In the genomic region with DNA sequence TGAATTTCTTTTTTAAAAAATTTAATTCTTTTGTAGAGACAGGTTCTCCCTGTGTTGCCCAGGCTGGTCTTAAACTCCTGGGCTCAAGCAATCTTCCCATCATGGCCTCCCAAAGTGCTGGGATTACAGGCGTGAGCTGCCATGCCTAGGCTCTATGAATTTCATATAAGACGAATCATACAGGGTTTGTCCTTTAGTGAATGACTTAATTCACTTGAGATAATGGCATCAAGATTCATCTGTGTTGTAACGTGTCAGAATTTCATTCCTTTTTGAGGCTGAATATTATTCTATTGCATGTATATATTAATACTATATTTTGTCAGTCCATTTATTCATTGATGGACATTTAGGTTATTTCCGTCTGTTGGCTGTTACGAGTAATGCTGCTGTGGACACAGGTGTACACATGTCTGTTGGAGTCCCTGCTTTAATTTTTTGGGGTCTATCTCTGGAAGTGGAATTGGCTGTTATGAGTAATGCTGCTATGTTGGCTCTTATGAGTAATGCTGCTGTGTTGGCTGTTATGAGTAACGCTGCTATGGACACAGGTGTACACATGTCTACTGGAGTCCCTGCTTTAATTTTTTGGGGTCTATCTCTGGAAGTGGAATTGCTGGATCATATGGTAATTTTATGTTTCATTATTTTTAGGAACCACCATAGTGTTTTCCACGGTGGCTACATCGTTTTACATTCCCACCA, we compare ENCODE assay signal across 20 cellular contexts.
DNase-seq lines count a peak whose midpoint lies in the region; ATAC-seq, FAIRE-seq and TF ChIP-seq lines count a peak whose summit lies in the region.
"Had no signal": no experiment of that assay in that cellular context is flagged by ENCODE, and none has a peak within 500 bp of the region (broad histone marks: within the 10 kb centered on the region; RNA-seq: fewer than 3 reads in every experiment).

No MANE protein-coding gene starts in this region.

- H3K4me1 Mint-ChIP-seq in activated CD8-positive, alpha-beta T cell treated with anti-CD3 and anti-CD28 coated beads for 36 hours (ENCODE audit: low read depth): peaks cover 37% of the 10 kb centered on the region
- H3K4me1 Mint-ChIP-seq in activated CD8-positive, alpha-beta T cell treated with anti-CD3 and anti-CD28 coated beads, Interleukin-2, amount 10 ng/mL, durations not matched to agents 7 days and 5 days (ENCODE audit: low read depth): peaks cover 12% of the 10 kb centered on the region
- H3K4me1 Mint-ChIP-seq in stimulated activated naive B cell treated with anti-CD40 and anti-IgM and Interleukin-4, amounts not matched to agents 10 μg/mL and 1 μg/mL and 100 μg/mL, for 72 hours: peaks cover 5 to 35% of the 10 kb centered on the region in 2 donors

- no peak overlapping the region for H2AFZ ChIP-seq in PC-3 (ENCODE audit: low read length)

- no peaks in the 10 kb centered on the region for H3K9me2 ChIP-seq in PC-3 (replicated peaks; ENCODE audit: low read length)

- no peak overlapping the region for H3K27ac Mint-ChIP-seq in activated CD8-positive, alpha-beta T cell treated with anti-CD3 and anti-CD28 coated beads for 36 hours
- no peak overlapping the region for H3K27ac Mint-ChIP-seq in activated CD8-positive, alpha-beta T cell treated with anti-CD3 and anti-CD28 coated beads, Interleukin-2, amount 10 ng/mL, durations not matched to agents 7 days and 5 days
- no peak overlapping the region for H3K27ac Mint-ChIP-seq in stimulated activated naive B cell treated with anti-CD40 and anti-IgM and Interleukin-4, amounts not matched to agents 10 μg/mL and 1 μg/mL and 100 μg/mL, for 72 hours
- H3K27ac Mint-ChIP-seq: naive thymus-derived CD4-positive, alpha-beta T cell; T-helper 1 cell treated with Interleukin-12 subunit alpha and Interleukin-12 subunit beta and Interleukin-4 antibody, amounts not matched to agents 30 μg/mL and 1 μg/mL, for 36 hours had no signal

- H3K36me3 ChIP-seq in PC-3 (ENCODE audit: low read depth, low read length): no peaks in the 10 kb centered on the region
- no peaks in the 10 kb centered on the region for H3K36me3 ChIP-seq in bronchial epithelial cell (ENCODE audit: control insufficient read depth, insufficient read depth, low read length)
- H3K36me3 ChIP-seq: esophagus squamous epithelium, upper lobe of left lung had no signal

- no peak for TF ChIP-seq CTCF in activated CD8-positive, alpha-beta T cell treated with anti-CD3 and anti-CD28 coated beads for 36 hours (IDR thresholded peaks at IDR 0.05)
- no peak for TF ChIP-seq CTCF in PC-3 (conservative IDR thresholded peaks at IDR 0.05; ENCODE audit: low read depth, low read length)
- no peak for TF ChIP-seq CTCF in bronchial epithelial cell (IDR thresholded peaks at IDR 0.05; ENCODE audit: insufficient read depth, low read length, severe bottlenecking)

- H3K27ac ChIP-seq in PC-3 (ENCODE audit: low read length): peak overlapping the region; percentile 45
- H3K27ac ChIP-seq: esophagus squamous epithelium, upper lobe of left lung had no signal

- peaks cover 2% of the 10 kb centered on the region for H3K36me3 Mint-ChIP-seq in activated CD8-positive, alpha-beta T cell treated with anti-CD3 and anti-CD28 coated beads for 36 hours (ENCODE audit: low read depth)
- H3K36me3 Mint-ChIP-seq in activated CD8-positive, alpha-beta T cell treated with anti-CD3 and anti-CD28 coated beads, Interleukin-2, amount 10 ng/mL, durations not matched to agents 7 days and 5 days (ENCODE audit: low read depth): no peaks in the 10 kb centered on the region
- H3K36me3 Mint-ChIP-seq in stimulated activated naive B cell treated with anti-CD40 and anti-IgM and Interleukin-4, amounts not matched to agents 10 μg/mL and 1 μg/mL and 100 μg/mL, for 72 hours: no peaks in the 10 kb centered on the region

- H3K4me1 ChIP-seq in PC-3 (ENCODE audit: insufficient read depth, low read length): peaks cover 31% of the 10 kb centered on the region
- H3K4me1 ChIP-seq: upper lobe of left lung had no signal

- H3K4me2 ChIP-seq in PC-3 (ENCODE audit: low read length): peak overlapping the region; percentile 19

- no peak overlapping the region for H3K4me3 Mint-ChIP-seq in activated CD8-positive, alpha-beta T cell treated with anti-CD3 and anti-CD28 coated beads for 36 hours
- no peak overlapping the region for H3K4me3 Mint-ChIP-seq in activated CD8-positive, alpha-beta T cell treated with anti-CD3 and anti-CD28 coated beads, Interleukin-2, amount 10 ng/mL, durations not matched to agents 7 days and 5 days
- H3K4me3 Mint-ChIP-seq in stimulated activated naive B cell treated with anti-CD40 and anti-IgM and Interleukin-4, amounts not matched to agents 10 μg/mL and 1 μg/mL and 100 μg/mL, for 72 hours: no peak overlapping the region
- H3K4me3 Mint-ChIP-seq: CD8-positive, alpha-beta memory T cell; naive thymus-derived CD4-positive, alpha-beta T cell; T-helper 1 cell treated with Interleukin-12 subunit alpha and Interleukin-12 subunit beta and Interleukin-4 antibody, amounts not matched to agents 30 μg/mL and 1 μg/mL, for 36 hours had no signal

- no TSS peak for BruUV-seq in PC-3 (replicated peaks; lab: Mats Ljungman, UMichigan)

- H3K27me3 ChIP-seq in PC-3 (ENCODE audit: low read length) (no peaks in the 10 kb centered on the region), bronchial epithelial cell (ENCODE audit: control insufficient read depth, insufficient read depth, low read length) (no peaks in the 10 kb centered on the region)
- H3K27me3 ChIP-seq: esophagus squamous epithelium, upper lobe of left lung had no signal

- intact Hi-C loops in activated CD8-positive, alpha-beta T cell treated with anti-CD3 and anti-CD28 coated beads for 36 hours (cut with micrococcal nuclease): no loop called here
- intact Hi-C loops in PC-3 (cut with micrococcal nuclease): loop anchor here (2.0 kb wide), 1 partner anchor 24 kb away; no protein-coding TSS in a partner anchor

- no peak for FAIRE-seq in bronchial epithelial cell (lab: Jason Lieb, UNC)
- FAIRE-seq: A204.1 had no signal

- CTCF ChIA-PET in activated CD8-positive, alpha-beta T cell treated with anti-CD3 and anti-CD28 coated beads for 36 hours (lab: Charles Lee): no interaction called here
- CTCF ChIA-PET in activated CD8-positive, alpha-beta T cell treated with anti-CD3 and anti-CD28 coated beads, Interleukin-2, amount 10 ng/mL, durations not matched to agents 7 days and 5 days (lab: Charles Lee): no interaction called here
- CTCF ChIA-PET in PC-3 (lab: Charles Lee): no interaction called here

- DNase-seq in activated CD8-positive, alpha-beta T cell treated with anti-CD3 and anti-CD28 coated beads for 36 hours: peak; percentile 12
- DNase-seq in activated CD8-positive, alpha-beta T cell treated with anti-CD3 and anti-CD28 coated beads, Interleukin-2, amount 10 ng/mL, durations not matched to agents 7 days and 5 days: no peak
- peak; percentile 81 for DNase-seq in PC-3
- peak; percentile 96 for DNase-seq in bronchial epithelial cell (ENCODE audit: low read depth)
- no peak for DNase-seq in stimulated activated naive B cell treated with anti-CD40 and anti-IgM and Interleukin-4, amounts not matched to agents 10 μg/mL and 1 μg/mL and 100 μg/mL, for 72 hours
- DNase-seq in D341Med (ENCODE audit: low spot score): no peak
- no peak for DNase-seq in HuH-7 (ENCODE audit: low spot score)
- DNase-seq: CD8-positive, alpha-beta memory T cell; cortex of kidney; esophagus squamous epithelium; GF-D8; Karpas-422; left ventricle myocardium superior; naive thymus-derived CD4-positive, alpha-beta T cell; NCI-H187; NCI-H524 treated with DMSO at 0.1 percent for 48 hours; upper lobe of left lung had no signal

- H3F3A ChIP-seq in PC-3 (ENCODE audit: low read length, unreplicated experiment): no peaks in the 10 kb centered on the region

- POLR2A ChIA-PET in activated CD8-positive, alpha-beta T cell treated with anti-CD3 and anti-CD28 coated beads for 36 hours (lab: Charles Lee): no interaction called here
- POLR2A ChIA-PET in activated CD8-positive, alpha-beta T cell treated with anti-CD3 and anti-CD28 coated beads, Interleukin-2, amount 10 ng/mL, durations not matched to agents 7 days and 5 days (lab: Charles Lee): no interaction called here
- POLR2A ChIA-PET in PC-3 (lab: Charles Lee; ENCODE audit: unreplicated experiment): no interaction called here

- no peak overlapping the region for H3K4me3 ChIP-seq in PC-3 (ENCODE audit: low read length)
- no peak overlapping the region for H3K4me3 ChIP-seq in bronchial epithelial cell (ENCODE audit: low read depth, low read length)
- H3K4me3 ChIP-seq: esophagus squamous epithelium, upper lobe of left lung had no signal

- peak; percentile 82 for ATAC-seq in activated CD8-positive, alpha-beta T cell treated with anti-CD3 and anti-CD28 coated beads for 36 hours
- ATAC-seq in activated CD8-positive, alpha-beta T cell treated with anti-CD3 and anti-CD28 coated beads, Interleukin-2, amount 10 ng/mL, durations not matched to agents 7 days and 5 days: no peak
- ATAC-seq in PC-3 (peak; percentile 91), HG03280 (IDR thresholded peaks at IDR 0.05; ENCODE audit: unreplicated experiment) (no peak)
- ATAC-seq in stimulated activated naive B cell treated with anti-CD40 and anti-IgM and Interleukin-4, amounts not matched to agents 10 μg/mL and 1 μg/mL and 100 μg/mL, for 72 hours (replicated peaks): peak; percentile 52 to 78
- ATAC-seq: left ventricle myocardium superior; naive thymus-derived CD4-positive, alpha-beta T cell had no signal

- no peaks in the 10 kb centered on the region for H4K20me1 ChIP-seq in PC-3 (ENCODE audit: low read length)

- H3K9me3 Mint-ChIP-seq in activated CD8-positive, alpha-beta T cell treated with anti-CD3 and anti-CD28 coated beads for 36 hours: no peaks in the 10 kb centered on the region
- no peaks in the 10 kb centered on the region for H3K9me3 Mint-ChIP-seq in activated CD8-positive, alpha-beta T cell treated with anti-CD3 and anti-CD28 coated beads, Interleukin-2, amount 10 ng/mL, durations not matched to agents 7 days and 5 days (ENCODE audit: insufficient read depth)
- no peaks in the 10 kb centered on the region for H3K9me3 Mint-ChIP-seq in stimulated activated naive B cell treated with anti-CD40 and anti-IgM and Interleukin-4, amounts not matched to agents 10 μg/mL and 1 μg/mL and 100 μg/mL, for 72 hours
- H3K9me3 Mint-ChIP-seq: CD8-positive, alpha-beta memory T cell; naive thymus-derived CD4-positive, alpha-beta T cell; T-helper 1 cell treated with Interleukin-12 subunit alpha and Interleukin-12 subunit beta and Interleukin-4 antibody, amounts not matched to agents 30 μg/mL and 1 μg/mL, for 36 hours had no signal

- H3K9me3 ChIP-seq in PC-3 (ENCODE audit: low read length): no peaks in the 10 kb centered on the region
- H3K9me3 ChIP-seq: esophagus squamous epithelium, upper lobe of left lung had no signal

- no peaks in the 10 kb centered on the region for H3K79me2 ChIP-seq in PC-3 (ENCODE audit: low read length)

- no peak overlapping the region for H3K9ac ChIP-seq in PC-3 (ENCODE audit: low read length)

- no peaks in the 10 kb centered on the region for H3K27me3 Mint-ChIP-seq in activated CD8-positive, alpha-beta T cell treated with anti-CD3 and anti-CD28 coated beads for 36 hours
- H3K27me3 Mint-ChIP-seq in activated CD8-positive, alpha-beta T cell treated with anti-CD3 and anti-CD28 coated beads, Interleukin-2, amount 10 ng/mL, durations not matched to agents 7 days and 5 days (ENCODE audit: low read depth): no peaks in the 10 kb centered on the region
- no peaks in the 10 kb centered on the region for H3K27me3 Mint-ChIP-seq in stimulated activated naive B cell treated with anti-CD40 and anti-IgM and Interleukin-4, amounts not matched to agents 10 μg/mL and 1 μg/mL and 100 μg/mL, for 72 hours
- H3K27me3 Mint-ChIP-seq: CD8-positive, alpha-beta memory T cell; naive thymus-derived CD4-positive, alpha-beta T cell had no signal

Comparison
In these comparisons a context has a peak if more than half of its experiments do, and no peak if none do; other contexts are left out.
1. ATAC-seq: peak in activated CD8-positive, alpha-beta T cell treated with anti-CD3 and anti-CD28 coated beads for 36 hours (single experiment), PC-3 (single experiment) and stimulated activated naive B cell treated with anti-CD40 and anti-IgM and Interleukin-4, amounts not matched to agents 10 μg/mL and 1 μg/mL and 100 μg/mL, for 72 hours (2 of 2); none in activated CD8-positive, alpha-beta T cell treated with anti-CD3 and anti-CD28 coated beads, Interleukin-2, amount 10 ng/mL, durations not matched to agents 7 days and 5 days (single experiment) and HG03280 (single experiment).
2. DNase-seq: peak in activated CD8-positive, alpha-beta T cell treated with anti-CD3 and anti-CD28 coated beads for 36 hours (single experiment), PC-3 (single experiment) and bronchial epithelial cell (single experiment); none in activated CD8-positive, alpha-beta T cell treated with anti-CD3 and anti-CD28 coated beads, Interleukin-2, amount 10 ng/mL, durations not matched to agents 7 days and 5 days (single experiment), stimulated activated naive B cell treated with anti-CD40 and anti-IgM and Interleukin-4, amounts not matched to agents 10 μg/mL and 1 μg/mL and 100 μg/mL, for 72 hours (single experiment), D341Med (single experiment) and HuH-7 (single experiment).